Comparison of ENCODE assay signal across 11 cellular contexts in genomic region chr22:19868773-19869471, GRCh38. TPM values are rescaled to one million over a fixed set of nuclear protein-coding genes. Genes with fewer than 3 reads are reported as not detected.
DNase-seq lines count a peak whose midpoint lies in the region; ATAC-seq and TF ChIP-seq lines count a peak whose summit lies in the region.
"Had no signal": no experiment of that assay in that cellular context is flagged by ENCODE, and none has a peak within 500 bp of the region (broad histone marks: within the 10 kb centered on the region; RNA-seq: fewer than 3 reads in every experiment).

No MANE protein-coding gene starts in this region.

- H3K9me3 ChIP-seq in ovary, result no peaks in the 10 kb centered on the region
- H3K9me3 ChIP-seq: HAP-1 had no signal

- no peak for ATAC-seq in GM21447 (IDR thresholded peaks at IDR 0.05; ENCODE audit: unreplicated experiment)
- no peak for ATAC-seq in GM21529 (IDR thresholded peaks at IDR 0.05; ENCODE audit: unreplicated experiment)

- no peak for TF ChIP-seq CTCF in ovary (IDR thresholded peaks at IDR 0.05)

- no peaks in the 10 kb centered on the region for H3K36me3 ChIP-seq in ovary
- H3K36me3 ChIP-seq: HAP-1 had no signal

- intact Hi-C loops in ovary (cut with DNase I), result no loop called here

- TF ChIP-seq POLR2A in ovary (IDR thresholded peaks at IDR 0.05), result no peak

- H3K27ac ChIP-seq in epithelial cell of prostate (peak overlapping the region; percentile 51), ovary (no peak overlapping the region)

- no peaks in the 10 kb centered on the region for H3K27me3 ChIP-seq in ovary

- DNase-seq in COLO829 (ENCODE audit: low spot score) (peak; percentile 63), NCI-H526 treated with DMSO at 0.1 percent for 48 hours (lab: John Stamatoyannopoulos, UW) (peak; percentile 42), epithelial cell of prostate (ENCODE audit: low read depth, low spot score) (no peak), ovary (peak in 4 of 5 donors; percentile 6 to 27 (median 14)), DMS114 treated with DMSO at 0.1 percent for 48 hours (lab: John Stamatoyannopoulos, UW; ENCODE audit: unreplicated experiment) (no peak), NCI-H1092 treated with DMSO at 0.1 percent for 48 hours (lab: John Stamatoyannopoulos, UW) (no peak)
- DNase-seq: mesendoderm had no signal

- no peaks in the 10 kb centered on the region for H3K4me1 ChIP-seq in ovary (ENCODE audit: insufficient read depth)
- H3K4me1 ChIP-seq: HAP-1 had no signal

- H3K4me3 ChIP-seq in ovary, result no peak overlapping the region
- H3K4me3 ChIP-seq: HAP-1, smooth muscle cell had no signal

- TF ChIP-seq EP300 in ovary (IDR thresholded peaks at IDR 0.05), result no peak

- 82 to 89% (median 89%) methylated on average over 18 to 23 of the region's 23 CpGs for WGBS in ovary, 3 donors

RNA-seq across cellular contexts. Expression of gene GNB1L, which starts 14.2 kb away (rescaled TPM):
- total RNA-seq in ovary, result 10 to 100 TPM in 2 of 7 donors, 1 to 10 TPM in 5; 3.1 to 14.9 (median 6.0) TPM
- polyA plus RNA-seq in ovary, result 1 to 10 TPM in 1 of 2 donors, not detected in 1; 5.1 TPM

RNA-seq across cellular contexts. Expression of gene RTL10, which starts 14.2 kb away (rescaled TPM):
- total RNA-seq in ovary, result 10 to 100 TPM in 6 of 7 donors, 1 to 10 TPM in 1; 9.1 to 54.3 (median 16.7) TPM
- 1 to 10 TPM; 7.1 to 7.3 TPM for polyA plus RNA-seq in ovary

Comparison
In these comparisons a context has a peak if more than half of its experiments do, and no peak if none do; other contexts are left out.
1. DNase-seq: peak in COLO829 (single experiment), NCI-H526 treated with DMSO at 0.1 percent for 48 hours (single experiment) and ovary (4 of 5); none in epithelial cell of prostate (single experiment), DMS114 treated with DMSO at 0.1 percent for 48 hours (single experiment) and NCI-H1092 treated with DMSO at 0.1 percent for 48 hours (single experiment).